10 cellular contexts compared by ENCODE assay signal in genomic region chr7:25861704-25862253, GRCh38.
DNase-seq lines count a peak whose midpoint lies in the region; ATAC-seq, FAIRE-seq and TF ChIP-seq lines count a peak whose summit lies in the region.
"Had no signal": no experiment of that assay in that cellular context is flagged by ENCODE, and none has a peak within 500 bp of the region (broad histone marks: within the 10 kb centered on the region; RNA-seq: fewer than 3 reads in every experiment).

No MANE protein-coding gene starts in this region.

- H3K36me3 ChIP-seq in Loucy (ENCODE audit: insufficient read depth, low read length) (no peaks in the 10 kb centered on the region), GM12878 (ENCODE audit: control insufficient read depth in 2 of 2, insufficient read depth in 2 of 2, low read length in 1 of 2) (no peaks in the 10 kb centered on the region)

- H3K27me3 Mint-ChIP-seq in nephron (ENCODE audit: low read depth) = peaks cover 78% of the 10 kb centered on the region

- ATAC-seq in GM12878 = no peak
- ATAC-seq in omental fat pad (ENCODE audit: low FRiP score) = no peak

- intact Hi-C loops in GM12878 (cut with micrococcal nuclease; ENCODE audit: unreplicated experiment) = no loop called here

- H3K4me1 Mint-ChIP-seq in nephron = peaks cover 20% of the 10 kb centered on the region

- TF ChIP-seq CTCF in Loucy (conservative IDR thresholded peaks at IDR 0.05; ENCODE audit: low read length) = no peak
- no peak for TF ChIP-seq CTCF in GM12878 (IDR thresholded peaks at IDR 0.05 in 2 of 3, conservative IDR thresholded peaks at IDR 0.05 in 1 of 3; ENCODE audit: control insufficient read depth in 2 of 3, extremely low read depth in 1 of 3, insufficient read depth in 1 of 3, low read depth in 3 of 3, low read length in 3 of 3)
- TF ChIP-seq CTCF in nephron (IDR thresholded peaks at IDR 0.05; ENCODE audit: unreplicated experiment in 3 of 3) = no peak
- TF ChIP-seq CTCF in omental fat pad (IDR thresholded peaks at IDR 0.05) = no peak

- H3K27ac ChIP-seq in GM12878 (ENCODE audit: control insufficient read depth, insufficient read depth) = no peak overlapping the region
- H3K27ac ChIP-seq: 22Rv1 had no signal

- CTCF ChIA-PET in GM12878 (lab: Yijun Ruan, JAX) = interaction anchor here (0.7 to 1.7 kb wide), 11 partner anchors 10 to 503 kb away, joined by 3 to 9 read pairs (median 3); no protein-coding TSS in a partner anchor

- H3K36me3 Mint-ChIP-seq in nephron (ENCODE audit: low read depth) = no peaks in the 10 kb centered on the region

- peak overlapping the region; percentile 67 for H3K9ac ChIP-seq in Loucy (ENCODE audit: low read depth, low read length, poor library complexity, severe bottlenecking)
- no peak overlapping the region for H3K9ac ChIP-seq in GM12878 (ENCODE audit: control insufficient read depth, insufficient read depth, low read length)

- TF ChIP-seq EP300 in GM12878 (IDR thresholded peaks at IDR 0.05; ENCODE audit: borderline replicate concordance in 1 of 2, control insufficient read depth in 1 of 2, low read depth in 2 of 2, low read length in 2 of 2) = no peak

- POLR2A ChIA-PET in GM12878 (lab: Charles Lee) = interaction anchor here (0.6 to 0.9 kb wide), 2 partner anchors 92 to 536 kb away, joined by 3 read pairs; no protein-coding TSS in a partner anchor

- H3F3A ChIP-seq in Loucy (ENCODE audit: low read depth) = peaks cover 3% of the 10 kb centered on the region; the same call in 1 of the 2 replicates

- in situ Hi-C loops in GM12878 (cut with MboI) = loop anchor here (5.0 kb wide), 1 partner anchor 1296 kb away; the partner anchor contains the start of gene HOXA7

- H3K4me3 Mint-ChIP-seq in nephron = peak overlapping the region; percentile 35 to 57 (median 54)

- BruUV-seq in GM12878 (replicated peaks; lab: Mats Ljungman, UMichigan) = no TSS peak

- peak overlapping the region; percentile 79 for H3K4me3 ChIP-seq in Loucy (ENCODE audit: low read length, poor library complexity, severe bottlenecking)
- peak overlapping the region; percentile 43 for H3K4me3 ChIP-seq in GM12878

- RAD21 ChIA-PET in GM12878 (lab: Charles Lee; ENCODE audit: unreplicated experiment) = interaction anchor here (0.6 to 2.4 kb wide), 5 partner anchors 16 to 682 kb away, joined by 3 to 13 read pairs (median 3); a partner anchor contains a TSS

- H3K79me2 ChIP-seq in Loucy (ENCODE audit: insufficient read depth, low read length) (no peaks in the 10 kb centered on the region), GM12878 (ENCODE audit: control insufficient read depth, insufficient read depth, low read length) (no peaks in the 10 kb centered on the region)

- TF ChIP-seq POLR2A in GM12878 (IDR thresholded peaks at IDR 0.05; ENCODE audit: low read depth, low read length) = no peak

- DNase-seq in DMS153 treated with DMSO at 0.1 percent for 48 hours (lab: John Stamatoyannopoulos, UW; ENCODE audit: unreplicated experiment) = peak; percentile 70
- DNase-seq in DMS153 (lab: John Stamatoyannopoulos, UW) = no peak
- no peak for DNase-seq in GM12878 (ENCODE audit: low read depth, low spot score)
- no peak for DNase-seq in pons (ENCODE audit: low spot score)
- no peak for DNase-seq in SIG-M5 treated with dmso at 0.1 percent for 504 hours (lab: John Stamatoyannopoulos, UW; ENCODE audit: unreplicated experiment)
- no peak for DNase-seq in omental fat pad (ENCODE audit: low spot score)

- H3K9me3 Mint-ChIP-seq in nephron = no peaks in the 10 kb centered on the region

- H3K9me3 ChIP-seq in Loucy (ENCODE audit: insufficient read depth, low read depth, low read length) (no peaks in the 10 kb centered on the region), GM12878 (replicated peaks; ENCODE audit: control insufficient read depth, insufficient read depth, low read length) (peaks cover 16% of the 10 kb centered on the region; the same call in 2 of the 3 replicates)

- peak overlapping the region; percentile 95 for H3K4me2 ChIP-seq in Loucy (ENCODE audit: low read depth, low read length, poor library complexity, severe bottlenecking)
- H3K4me2 ChIP-seq in GM12878 (ENCODE audit: control insufficient read depth, insufficient read depth) = peak overlapping the region; percentile 68

- H2AFZ ChIP-seq in Loucy (ENCODE audit: low read length) (peak overlapping the region; percentile 72), GM12878 (ENCODE audit: control insufficient read depth, low read depth, low read length) (peak overlapping the region; percentile 57)

- H3K27ac Mint-ChIP-seq in nephron = peak overlapping the region; percentile 4 to 56 (median 24)

- FAIRE-seq in GM12878 (lab: Jason Lieb, UNC) = no peak
- FAIRE-seq: islet of Langerhans had no signal

- under 1% methylated on average over 13 of the region's 13 CpGs for WGBS in GM12878 (ENCODE audit: insufficient coverage, insufficient replicate concordance, low lambda C conversion rate, missing lambda C conversion rate)

- H3K4me1 ChIP-seq in Loucy (ENCODE audit: insufficient read depth, low read length, poor library complexity, severe bottlenecking) = peaks cover 15% of the 10 kb centered on the region
- H3K4me1 ChIP-seq in GM12878 (ENCODE audit: control insufficient read depth, insufficient read depth, low read length) = peaks cover 5% of the 10 kb centered on the region; the same call in 1 of the 2 replicates

- no peak for TF ChIP-seq RAD21 in GM12878 (IDR thresholded peaks at IDR 0.05; ENCODE audit: insufficient read depth, low read depth, low read length)

- SMC1A ChIA-PET in GM12878 (lab: Charles Lee; ENCODE audit: uncharacterized antibody, unreplicated experiment) = interaction anchor here (1.0 to 2.0 kb wide), 4 partner anchors 15 to 337 kb away, joined by 3 to 8 read pairs (median 6); no protein-coding TSS in a partner anchor

- H3K27me3 ChIP-seq in Loucy (ENCODE audit: insufficient read depth, low read length, poor library complexity, severe bottlenecking) = peaks cover 37% of the 10 kb centered on the region
- peaks cover 2 to 25% of the 10 kb centered on the region in 2 experiments for H3K27me3 ChIP-seq in GM12878 (replicated peaks in 1 of 2; ENCODE audit: control insufficient read depth in 2 of 2, insufficient read depth in 2 of 2, low read length in 1 of 2)

- H4K20me1 ChIP-seq in Loucy (ENCODE audit: insufficient read depth, low read length, poor library complexity, severe bottlenecking) (no peaks in the 10 kb centered on the region), GM12878 (ENCODE audit: control insufficient read depth, insufficient read depth) (no peaks in the 10 kb centered on the region)

- no peaks in the 10 kb centered on the region for H3K9me2 ChIP-seq in Loucy (replicated peaks; ENCODE audit: low read depth, low read length)

TF ChIP-seq in GM12878, 131 proteins besides CTCF, POLR2A, EP300 and RAD21:
- peak; percentile 39; the same call in 1 of the 2 replicates for TF ChIP-seq MXI1 (IDR thresholded peaks at IDR 0.05; ENCODE audit: low read depth, low read length)
- no peak for TF ChIP-seq RB1 (IDR thresholded peaks at IDR 0.05; ENCODE audit: borderline replicate concordance)
- TF ChIP-seq BMI1 (IDR thresholded peaks at IDR 0.05; ENCODE audit: borderline replicate concordance) = 0 out of 2 replicates have a peak, but pooled peaks have one; percentile 18
